8 cellular contexts compared by ENCODE assay signal in the genomic region with DNA sequence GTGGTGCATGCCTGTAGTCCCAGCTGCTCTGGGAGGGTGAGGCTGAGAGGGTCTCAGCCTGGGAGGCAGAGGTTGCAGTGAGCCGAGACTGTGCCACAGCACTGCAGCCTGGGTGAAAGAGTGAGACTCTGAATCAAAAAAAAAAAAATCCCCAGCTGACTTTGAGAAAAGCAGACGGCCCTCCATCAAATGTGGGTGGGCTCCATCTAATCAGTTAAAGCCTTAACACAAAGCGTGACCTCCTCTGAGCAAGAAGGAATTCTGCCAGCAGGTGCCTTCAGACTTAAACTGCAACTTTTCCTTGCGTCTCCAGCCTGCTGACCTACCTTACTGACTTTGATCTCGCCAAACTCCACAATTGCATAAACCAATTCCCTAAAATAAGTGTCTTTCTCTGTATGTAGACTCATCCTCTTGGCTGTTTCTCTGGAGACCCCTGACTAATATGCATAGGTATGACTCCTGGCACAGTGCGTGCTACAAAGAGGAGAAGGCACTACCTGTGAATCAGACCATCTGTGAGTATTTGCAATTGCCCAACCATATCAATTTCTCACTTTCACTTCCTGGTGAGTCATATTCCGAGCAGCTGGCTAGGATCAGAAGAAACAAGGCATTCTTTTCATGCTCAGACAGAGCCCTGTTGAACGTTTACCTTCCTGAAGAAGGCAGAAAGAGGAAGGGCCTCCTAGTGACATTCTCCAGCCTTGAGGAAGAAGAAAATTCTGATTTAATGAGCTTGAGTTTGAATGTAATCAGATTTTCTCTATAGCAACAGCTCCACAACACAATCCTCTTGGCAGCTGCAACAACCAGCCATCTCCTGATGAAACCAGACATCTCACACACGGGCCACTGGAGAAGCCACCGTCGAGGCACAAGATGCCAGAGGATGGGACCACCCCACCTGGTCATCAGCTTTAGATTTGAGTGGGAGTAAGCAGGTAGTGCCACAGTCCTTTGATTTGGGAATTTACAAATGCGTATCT. TPM values are rescaled to one million over a fixed set of nuclear protein-coding genes. Genes with fewer than 3 reads are reported as not detected.
DNase-seq lines count a peak whose midpoint lies in the region; ATAC-seq and TF ChIP-seq lines count a peak whose summit lies in the region.

No MANE protein-coding gene starts in this region.

- peak; percentile 88 for ATAC-seq in GM21786 (IDR thresholded peaks at IDR 0.05; ENCODE audit: unreplicated experiment)
- peak; percentile 46 for ATAC-seq in central memory CD8-positive, alpha-beta T cell (replicated peaks; ENCODE audit: extremely low read depth, poor library complexity, severe bottlenecking)

- H2BK15ac ChIP-seq in mesenchymal stem cell (ENCODE audit: low read depth, poor library complexity, severe bottlenecking) = no peak overlapping the region

- no peak overlapping the region for H3K23ac ChIP-seq in mesenchymal stem cell (ENCODE audit: low read length in 2 of 2)

- H3K4ac ChIP-seq in mesenchymal stem cell (ENCODE audit: low read depth in 1 of 2, low read length in 2 of 2) = peak overlapping the region in 1 of 2 experiments; percentile 61

- peaks cover 21% of the 10 kb centered on the region for H3K79me1 ChIP-seq in mesenchymal stem cell (replicated peaks; ENCODE audit: low read length, poor library complexity, severe bottlenecking)

- H2AFZ ChIP-seq in mesenchymal stem cell (ENCODE audit: low read depth, low read length) = no peak overlapping the region

- H3K18ac ChIP-seq in mesenchymal stem cell (ENCODE audit: low read depth in 1 of 2, low read length in 2 of 2) = peak overlapping the region in 1 of 2 experiments; percentile 85

- H4K8ac ChIP-seq in mesenchymal stem cell (ENCODE audit: low read length) = peak overlapping the region; percentile 5

- H3K27me3 ChIP-seq in SJSA1 (replicated peaks) = no peaks in the 10 kb centered on the region
- no peaks in the 10 kb centered on the region for H3K27me3 ChIP-seq in mesenchymal stem cell (ENCODE audit: control insufficient read depth in 1 of 2, insufficient read depth in 1 of 2, low read length in 2 of 2)

- H4K91ac ChIP-seq in mesenchymal stem cell (ENCODE audit: low read length) = no peak overlapping the region

- H2BK120ac ChIP-seq in mesenchymal stem cell (ENCODE audit: low read depth, low read length) = no peak overlapping the region

- 32% methylated on average over 12 of the region's 12 CpGs for WGBS in mesenchymal stem cell

- TF ChIP-seq CTCF in GM10266 (IDR thresholded peaks at IDR 0.05; ENCODE audit: control insufficient read depth, insufficient read depth, low read depth, missing control alignments) = no peak

- H3K27ac ChIP-seq in SJSA1 (peak overlapping the region; percentile 60), mesenchymal stem cell (ENCODE audit: low read length, poor library complexity, severe bottlenecking) (peak overlapping the region; percentile 100), temporal lobe (ENCODE audit: low read depth, low read length) (peak overlapping the region; percentile 40)

- no peak overlapping the region for H3K27ac Mint-ChIP-seq in central memory CD8-positive, alpha-beta T cell (ENCODE audit: low read depth)

- H3K36me3 ChIP-seq in SJSA1 = no peaks in the 10 kb centered on the region
- H3K36me3 ChIP-seq in mesenchymal stem cell (ENCODE audit: control insufficient read depth in 1 of 2, insufficient read depth in 2 of 2, low read depth in 1 of 2, low read length in 2 of 2) = peaks cover 0 to 4% of the 10 kb centered on the region in 2 experiments

- TF ChIP-seq EP300 in Ishikawa (IDR thresholded peaks at IDR 0.05; ENCODE audit: borderline replicate concordance) = peak; percentile 93

- H2AK5ac ChIP-seq in mesenchymal stem cell (ENCODE audit: low read length, severe bottlenecking) = peak overlapping the region; percentile 98

- no peak overlapping the region for H3K4me2 ChIP-seq in mesenchymal stem cell (ENCODE audit: low read length, poor library complexity, severe bottlenecking)

- DNase-seq in GM10266 (ENCODE audit: extremely low spot score) (peak; percentile 61), SJSA1 (ENCODE audit: low read depth in 1 of 2, low spot score in 2 of 2) (peak; percentile 59 to 76), mesenchymal stem cell (peak; percentile 93), middle frontal gyrus (ENCODE audit: extremely low spot score, low spot score) (no peak)
- DNase-seq in central memory CD8-positive, alpha-beta T cell (ENCODE audit: low spot score in 2 of 2) = no peak

- H3K4me1 Mint-ChIP-seq in central memory CD8-positive, alpha-beta T cell = peaks cover 17% of the 10 kb centered on the region

- H3K4me1 ChIP-seq in SJSA1 (replicated peaks) (peaks cover 14% of the 10 kb centered on the region), mesenchymal stem cell (ENCODE audit: control insufficient read depth, insufficient read depth, low read depth, low read length) (peaks cover 32% of the 10 kb centered on the region)

- peak overlapping the region; percentile 9 to 93 for H2BK12ac ChIP-seq in mesenchymal stem cell (ENCODE audit: low read length in 2 of 2)

- H3K27me3 Mint-ChIP-seq in central memory CD8-positive, alpha-beta T cell = no peaks in the 10 kb centered on the region

- H3K9me3 ChIP-seq in SJSA1 (replicated peaks) = no peaks in the 10 kb centered on the region
- no peaks in the 10 kb centered on the region for H3K9me3 ChIP-seq in mesenchymal stem cell (ENCODE audit: control insufficient read depth, low read length)

- peak overlapping the region; percentile 12 for H3K4me3 Mint-ChIP-seq in central memory CD8-positive, alpha-beta T cell

- H3K36me3 Mint-ChIP-seq in central memory CD8-positive, alpha-beta T cell (ENCODE audit: insufficient read depth) = no peaks in the 10 kb centered on the region

- peak overlapping the region; percentile 99 for H2BK5ac ChIP-seq in mesenchymal stem cell (ENCODE audit: low read depth, low read length, poor library complexity, severe bottlenecking)

- TF ChIP-seq RAD21 in Ishikawa (IDR thresholded peaks at IDR 0.05; ENCODE audit: low read depth) = no peak

- peak overlapping the region; percentile 50 for H3K9ac ChIP-seq in mesenchymal stem cell (ENCODE audit: low read length)

- no peak overlapping the region for H3K14ac ChIP-seq in mesenchymal stem cell (ENCODE audit: low read length in 2 of 2)

- H3K4me3 ChIP-seq in SJSA1 (no peak overlapping the region), mesenchymal stem cell (ENCODE audit: insufficient read depth in 1 of 2, low read depth in 1 of 2, low read length in 2 of 2) (peak overlapping the region in 1 of 2 experiments; percentile 30)

- H3K9me3 Mint-ChIP-seq in central memory CD8-positive, alpha-beta T cell = no peaks in the 10 kb centered on the region

TF ChIP-seq in Ishikawa, 13 proteins besides CTCF, POLR2A, EP300 and RAD21:
- TF ChIP-seq, protein P1, sequence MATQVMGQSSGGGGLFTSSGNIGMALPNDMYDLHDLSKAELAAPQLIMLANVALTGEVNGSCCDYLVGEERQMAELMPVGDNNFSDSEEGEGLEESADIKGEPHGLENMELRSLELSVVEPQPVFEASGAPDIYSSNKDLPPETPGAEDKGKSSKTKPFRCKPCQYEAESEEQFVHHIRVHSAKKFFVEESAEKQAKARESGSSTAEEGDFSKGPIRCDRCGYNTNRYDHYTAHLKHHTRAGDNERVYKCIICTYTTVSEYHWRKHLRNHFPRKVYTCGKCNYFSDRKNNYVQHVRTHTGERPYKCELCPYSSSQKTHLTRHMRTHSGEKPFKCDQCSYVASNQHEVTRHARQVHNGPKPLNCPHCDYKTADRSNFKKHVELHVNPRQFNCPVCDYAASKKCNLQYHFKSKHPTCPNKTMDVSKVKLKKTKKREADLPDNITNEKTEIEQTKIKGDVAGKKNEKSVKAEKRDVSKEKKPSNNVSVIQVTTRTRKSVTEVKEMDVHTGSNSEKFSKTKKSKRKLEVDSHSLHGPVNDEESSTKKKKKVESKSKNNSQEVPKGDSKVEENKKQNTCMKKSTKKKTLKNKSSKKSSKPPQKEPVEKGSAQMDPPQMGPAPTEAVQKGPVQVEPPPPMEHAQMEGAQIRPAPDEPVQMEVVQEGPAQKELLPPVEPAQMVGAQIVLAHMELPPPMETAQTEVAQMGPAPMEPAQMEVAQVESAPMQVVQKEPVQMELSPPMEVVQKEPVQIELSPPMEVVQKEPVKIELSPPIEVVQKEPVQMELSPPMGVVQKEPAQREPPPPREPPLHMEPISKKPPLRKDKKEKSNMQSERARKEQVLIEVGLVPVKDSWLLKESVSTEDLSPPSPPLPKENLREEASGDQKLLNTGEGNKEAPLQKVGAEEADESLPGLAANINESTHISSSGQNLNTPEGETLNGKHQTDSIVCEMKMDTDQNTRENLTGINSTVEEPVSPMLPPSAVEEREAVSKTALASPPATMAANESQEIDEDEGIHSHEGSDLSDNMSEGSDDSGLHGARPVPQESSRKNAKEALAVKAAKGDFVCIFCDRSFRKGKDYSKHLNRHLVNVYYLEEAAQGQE (IDR thresholded peaks at IDR 0.05; ENCODE audit: low read depth) = no peak
- TF ChIP-seq TEAD4 (IDR thresholded peaks at IDR 0.05) (peak; percentile 88), EGR1 (IDR thresholded peaks at IDR 0.05) (no peak), NFIC (IDR thresholded peaks at IDR 0.05) (peak; percentile 86), CEBPB (IDR thresholded peaks at IDR 0.05) (peak; percentile 96), TCF12 (IDR thresholded peaks at IDR 0.05; ENCODE audit: low read depth) (peak; percentile 97), FOXM1 (IDR thresholded peaks at IDR 0.05; ENCODE audit: borderline replicate concordance, low read depth) (peak; percentile 86), ZBTB7A (IDR thresholded peaks at IDR 0.05; ENCODE audit: low read depth) (peak; percentile 79), TAF1 (IDR thresholded peaks at IDR 0.05; ENCODE audit: low read depth) (no peak), YY1 (IDR thresholded peaks at IDR 0.05; ENCODE audit: low read depth) (peak; percentile 45; the same call in 1 of the 2 replicates)
- TF ChIP-seq, protein P2, sequence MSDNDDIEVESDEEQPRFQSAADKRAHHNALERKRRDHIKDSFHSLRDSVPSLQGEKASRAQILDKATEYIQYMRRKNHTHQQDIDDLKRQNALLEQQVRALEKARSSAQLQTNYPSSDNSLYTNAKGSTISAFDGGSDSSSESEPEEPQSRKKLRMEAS (IDR thresholded peaks at IDR 0.05) = peak; percentile 82
- TF ChIP-seq, protein P3, sequence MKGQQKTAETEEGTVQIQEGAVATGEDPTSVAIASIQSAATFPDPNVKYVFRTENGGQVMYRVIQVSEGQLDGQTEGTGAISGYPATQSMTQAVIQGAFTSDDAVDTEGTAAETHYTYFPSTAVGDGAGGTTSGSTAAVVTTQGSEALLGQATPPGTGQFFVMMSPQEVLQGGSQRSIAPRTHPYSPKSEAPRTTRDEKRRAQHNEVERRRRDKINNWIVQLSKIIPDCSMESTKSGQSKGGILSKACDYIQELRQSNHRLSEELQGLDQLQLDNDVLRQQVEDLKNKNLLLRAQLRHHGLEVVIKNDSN (IDR thresholded peaks at IDR 0.05) = 0 out of 2 replicates have a peak, but pooled peaks have one; percentile 23

RNA-seq across cellular contexts. Expression of a gene that starts 54.3 kb away (rescaled TPM):
- 4.1 and 4.7 TPM in 2 replicates for total RNA-seq in SJSA1 (2014; rRNA removed; shearing (Covaris generic))
- polyA plus RNA-seq in mesenchymal stem cell (2013, experiment 1 of 2) = 1.9 TPM
- polyA plus RNA-seq in mesenchymal stem cell (2013, experiment 2 of 2) = 1.6 TPM
- 0.98 TPM for total RNA-seq in temporal lobe

Comparison
In these comparisons a context has a peak if more than half of its experiments do, and no peak if none do; other contexts are left out.
1. DNase-seq: peak in GM10266 (single experiment), SJSA1 (2 of 2) and mesenchymal stem cell (single experiment); none in central memory CD8-positive, alpha-beta T cell (0 of 2) and middle frontal gyrus (single experiment).
2. H3K27ac ChIP-seq: peak in every context shown above with its lines; median percentile 100 in mesenchymal stem cell; 60 in SJSA1; 40 in temporal lobe.